34 cellular contexts compared by ENCODE assay signal in genomic region chr18:6215888-6216287, GRCh38.
"Had no signal": no experiment of that assay in that cellular context is flagged by ENCODE, and none has a peak within 500 bp of the region (broad histone marks: within the 10 kb centered on the region; RNA-seq: fewer than 3 reads in every experiment).

No MANE protein-coding gene starts in this region.

- H3K27me3 Mint-ChIP-seq: activated B cell treated with CpG ODN at 0.5 μM for 24 hours; activated CD8-positive, alpha-beta T cell treated with anti-CD3 and anti-CD28 coated beads for 36 hours; activated naive CD8-positive, alpha-beta T cell; activated T-helper 17 cell treated with anti-CD3 and anti-CD28 coated beads, Interleukin-2, amount 50 U/mL, for 72 hours; T-helper 17 cell had no signal

- H3K27ac Mint-ChIP-seq: activated B cell treated with CpG ODN at 0.5 μM for 24 hours; activated CD8-positive, alpha-beta T cell treated with anti-CD3 and anti-CD28 coated beads for 36 hours; activated naive CD8-positive, alpha-beta T cell; activated T-helper 17 cell treated with anti-CD3 and anti-CD28 coated beads, Interleukin-2, amount 50 U/mL, for 72 hours; brain; T-helper 17 cell; T-helper 2 cell treated with Interferon-gamma antibody and Interleukin-4, amounts not matched to agents 5 μg/mL and 100 μg/mL, for 36 hours had no signal

- H3K9me3 Mint-ChIP-seq: activated B cell treated with CpG ODN at 0.5 μM for 24 hours; activated CD8-positive, alpha-beta T cell treated with anti-CD3 and anti-CD28 coated beads for 36 hours; brain; T-helper 2 cell treated with Interferon-gamma antibody and Interleukin-4, amounts not matched to agents 5 μg/mL and 100 μg/mL, for 36 hours had no signal

- H3K36me3 Mint-ChIP-seq: activated naive CD8-positive, alpha-beta T cell; brain had no signal

- H3K4me3 ChIP-seq: breast epithelium, cardiac muscle cell, gastrocnemius medialis, heart left ventricle had no signal

- ATAC-seq: activated CD4-positive, CD25-positive, alpha-beta regulatory T cell treated with anti-CD3 and anti-CD28 coated beads, Interleukin-2, amount 50 U/mL, for 24 hours; activated CD8-positive, alpha-beta T cell treated with anti-CD3 and anti-CD28 coated beads for 36 hours; activated T-cell treated with anti-CD3 and anti-CD28 coated beads, Interleukin-2, amount 50 U/mL, for 4 hours; activated T-helper 17 cell treated with anti-CD3 and anti-CD28 coated beads, Interleukin-2, amount 50 U/mL, for 72 hours; foreskin keratinocyte; gastrocnemius medialis; heart left ventricle; T-helper 17 cell had no signal

- H3K9me3 ChIP-seq: breast epithelium, gastrocnemius medialis, heart left ventricle had no signal

- H3K36me3 ChIP-seq: breast epithelium, cardiac muscle cell, gastrocnemius medialis, heart left ventricle, WERI-Rb-1 had no signal

- DNase-seq: activated B cell treated with CpG ODN at 0.5 μM for 24 hours; activated CD4-positive, alpha-beta T cell treated with anti-CD3 and anti-CD28 coated beads for 48 hours; activated CD4-positive, alpha-beta T cell treated with anti-CD3 and anti-CD28 coated beads, Interleukin-2, amount 50 U/mL, for 1 hour; activated CD4-positive, alpha-beta T cell treated with anti-CD3 and anti-CD28 coated beads, Interleukin-2, amount 50 U/mL, for 48 hours; activated CD8-positive, alpha-beta memory T cell treated with anti-CD3 and anti-CD28 coated beads for 24 hours; activated CD8-positive, alpha-beta T cell treated with anti-CD3 and anti-CD28 coated beads for 36 hours; activated effector memory CD4-positive, alpha-beta T cell treated with Interleukin-2 at 50 U/mL for 16 hours; activated gamma-delta T cell treated with Interleukin-2 at 50 U/mL for 16 hours; activated naive CD4-positive, alpha-beta T cell treated with anti-CD3 and anti-CD28 coated beads, Interleukin-2, amount 50 U/mL, for 16 hours; activated naive CD4-positive, alpha-beta T cell treated with Interleukin-2 at 50 U/mL for 16 hours; activated T-cell treated with anti-CD3 and anti-CD28 coated beads, Interleukin-2, amount 50 U/mL, for 4 hours; amniotic stem cell; aorta; central memory CD4-positive, alpha-beta T cell; cortex of kidney; dermis blood vessel endothelial cell; effector CD4-positive, alpha-beta T cell; foreskin keratinocyte; gastrocnemius medialis; glutamatergic neuron; heart left ventricle; T-helper 1 cell; T-helper 17 cell; T1000; WERI-Rb-1 had no signal

- H3K27ac ChIP-seq: breast epithelium, cardiac muscle cell, epithelial cell of prostate, foreskin keratinocyte, gastrocnemius medialis, heart left ventricle, WERI-Rb-1 had no signal

- H3K4me1 Mint-ChIP-seq: activated B cell treated with CpG ODN at 0.5 μM for 24 hours; activated T-helper 17 cell treated with anti-CD3 and anti-CD28 coated beads, Interleukin-2, amount 50 U/mL, for 72 hours; brain; T-helper 17 cell had no signal

- H3K27me3 ChIP-seq: breast epithelium, cardiac muscle cell, foreskin keratinocyte, gastrocnemius medialis, heart left ventricle had no signal

- H3K4me1 ChIP-seq: breast epithelium, foreskin keratinocyte, gastrocnemius medialis, heart left ventricle had no signal

- FAIRE-seq: endothelial cell of umbilical vein had no signal

- H3K4me3 Mint-ChIP-seq: activated B cell treated with CpG ODN at 0.5 μM for 24 hours; activated CD8-positive, alpha-beta T cell treated with anti-CD3 and anti-CD28 coated beads for 36 hours; activated naive CD8-positive, alpha-beta T cell; activated T-cell treated with anti-CD3 and anti-CD28 coated beads, Interleukin-2, amount 50 U/mL, for 4 hours; activated T-helper 17 cell treated with anti-CD3 and anti-CD28 coated beads, Interleukin-2, amount 50 U/mL, for 72 hours; brain; T-helper 17 cell; T-helper 2 cell treated with Interferon-gamma antibody and Interleukin-4, amounts not matched to agents 5 μg/mL and 100 μg/mL, for 36 hours had no signal
